Comparison of ENCODE assay signal across 19 cellular contexts in the genomic region with DNA sequence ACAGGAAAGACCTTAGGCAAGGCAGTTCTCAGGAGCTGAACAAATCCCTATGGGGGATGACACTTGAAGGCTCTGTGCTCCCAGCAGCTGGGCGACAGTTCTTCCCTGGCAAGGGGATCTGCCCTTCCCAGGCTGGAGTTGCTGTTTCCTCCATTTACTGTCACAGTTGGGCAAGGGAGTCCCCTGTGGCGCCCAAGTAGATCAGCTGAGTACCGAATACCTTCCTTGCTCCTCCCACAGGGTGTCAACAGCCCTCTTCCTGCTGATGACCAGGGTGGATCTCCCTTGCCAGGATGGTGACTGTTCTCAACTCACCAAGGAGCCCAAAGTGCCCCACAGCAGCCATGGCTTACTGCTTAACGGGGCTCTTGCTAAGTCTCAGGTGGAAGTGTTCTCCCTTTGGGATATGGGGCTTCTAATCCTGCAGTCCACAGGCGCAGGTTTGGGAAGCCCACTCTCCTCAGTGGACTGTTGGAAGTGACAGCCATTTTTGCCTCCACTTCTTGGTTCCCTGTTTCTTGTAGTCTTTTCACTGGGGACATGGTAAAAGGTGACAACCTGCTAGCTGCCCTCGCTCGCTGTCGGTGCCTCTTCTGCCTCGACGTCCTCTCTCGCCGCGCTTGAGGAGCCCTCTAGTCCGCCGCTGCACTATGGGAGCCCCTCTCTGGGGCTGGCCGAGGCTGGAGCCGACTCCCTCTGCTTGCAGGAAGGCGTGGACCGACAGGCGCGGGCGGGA. TPM values are rescaled to one million over a fixed set of nuclear protein-coding genes. Genes with fewer than 3 reads are reported as not detected.
"Had no signal": no experiment of that assay in that cellular context is flagged by ENCODE, and none has a peak within 500 bp of the region (broad histone marks: within the 10 kb centered on the region; RNA-seq: fewer than 3 reads in every experiment).

No MANE protein-coding gene starts in this region.

- DNase-seq: activated CD8-positive, alpha-beta memory T cell treated with anti-CD3 and anti-CD28 coated beads, Interleukin-2, amount 50 U/mL, for 4 hours; activated CD8-positive, alpha-beta T cell treated with anti-CD3 and anti-CD28 coated beads, Interleukin-2, amount 10 ng/mL, durations not matched to agents 7 days and 5 days; activated gamma-delta T cell treated with Interleukin-2 at 50 U/mL for 16 hours; activated T-cell treated with anti-CD3 and anti-CD28 coated beads, Interleukin-2, amount 50 U/mL, for 72 hours; brain microvascular endothelial cell; effector memory CD4-positive, alpha-beta T cell; immature natural killer cell; mucosa of descending colon; naive thymus-derived CD4-positive, alpha-beta T cell; stimulated activated CD4-positive, alpha-beta T cell treated with anti-CD3 and anti-CD28 coated beads, Interleukin-2, amount 100 ng/mL, for 48 hours; T-helper 1 cell; thyroid gland; uterus had no signal

- H3K36me3 Mint-ChIP-seq: activated naive CD8-positive, alpha-beta T cell; immature natural killer cell; stimulated activated memory B cell treated with anti-CD40 and anti-IgM and Interleukin-4, amounts not matched to agents 10 μg/mL and 1 μg/mL and 100 μg/mL, for 72 hours had no signal

- H3K27me3 ChIP-seq: brain microvascular endothelial cell, thyroid gland, uterus had no signal

- H3K4me1 ChIP-seq: uterus had no signal

- H3K27ac Mint-ChIP-seq: activated CD8-positive, alpha-beta T cell treated with anti-CD3 and anti-CD28 coated beads, Interleukin-2, amount 10 ng/mL, durations not matched to agents 7 days and 5 days; activated naive CD8-positive, alpha-beta T cell; activated T-cell treated with anti-CD3 and anti-CD28 coated beads, Interleukin-2, amount 50 U/mL, for 72 hours; dendritic cell treated with granulocyte-macrophage colony-stimulating factor and Interleukin-4, amounts not matched to agents 40 ng/mL and 50 ng/mL, for 4 days; immature natural killer cell; naive thymus-derived CD4-positive, alpha-beta T cell; stimulated activated memory B cell treated with anti-CD40 and anti-IgM and Interleukin-4, amounts not matched to agents 10 μg/mL and 1 μg/mL and 100 μg/mL, for 72 hours had no signal

- H3K27ac ChIP-seq: brain microvascular endothelial cell, thyroid gland, uterus, VCaP had no signal

- H3K9me3 Mint-ChIP-seq: central memory CD8-positive, alpha-beta T cell; dendritic cell treated with granulocyte-macrophage colony-stimulating factor and Interleukin-4, amounts not matched to agents 40 ng/mL and 50 ng/mL, for 4 days had no signal

- H3K4me3 ChIP-seq: mucosa of descending colon, thyroid gland, uterus had no signal

- H3K36me3 ChIP-seq: brain microvascular endothelial cell, heart left ventricle, thyroid gland, uterus had no signal

- H3K9me3 ChIP-seq: heart left ventricle, mucosa of descending colon, thyroid gland, uterus had no signal

- ATAC-seq: activated CD8-positive, alpha-beta T cell treated with anti-CD3 and anti-CD28 coated beads, Interleukin-2, amount 10 ng/mL, durations not matched to agents 7 days and 5 days; activated T-cell treated with anti-CD3 and anti-CD28 coated beads, Interleukin-2, amount 50 U/mL, for 72 hours; mucosa of descending colon had no signal

- H3K4me3 Mint-ChIP-seq: activated CD8-positive, alpha-beta T cell treated with anti-CD3 and anti-CD28 coated beads, Interleukin-2, amount 10 ng/mL, durations not matched to agents 7 days and 5 days; activated naive CD8-positive, alpha-beta T cell; activated T-cell treated with anti-CD3 and anti-CD28 coated beads, Interleukin-2, amount 50 U/mL, for 72 hours; central memory CD8-positive, alpha-beta T cell; dendritic cell treated with granulocyte-macrophage colony-stimulating factor and Interleukin-4, amounts not matched to agents 40 ng/mL and 50 ng/mL, for 4 days; naive thymus-derived CD4-positive, alpha-beta T cell; stimulated activated memory B cell treated with anti-CD40 and anti-IgM and Interleukin-4, amounts not matched to agents 10 μg/mL and 1 μg/mL and 100 μg/mL, for 72 hours had no signal

RNA-seq across cellular contexts. Expression of a gene that starts 25.6 kb away (rescaled TPM):
- total RNA-seq: activated CD8-positive, alpha-beta T cell treated with anti-CD3 and anti-CD28 coated beads, Interleukin-2, amount 10 ng/mL, durations not matched to agents 7 days and 5 days had no signal
